19 cellular contexts compared by ENCODE assay signal in the genomic region with DNA sequence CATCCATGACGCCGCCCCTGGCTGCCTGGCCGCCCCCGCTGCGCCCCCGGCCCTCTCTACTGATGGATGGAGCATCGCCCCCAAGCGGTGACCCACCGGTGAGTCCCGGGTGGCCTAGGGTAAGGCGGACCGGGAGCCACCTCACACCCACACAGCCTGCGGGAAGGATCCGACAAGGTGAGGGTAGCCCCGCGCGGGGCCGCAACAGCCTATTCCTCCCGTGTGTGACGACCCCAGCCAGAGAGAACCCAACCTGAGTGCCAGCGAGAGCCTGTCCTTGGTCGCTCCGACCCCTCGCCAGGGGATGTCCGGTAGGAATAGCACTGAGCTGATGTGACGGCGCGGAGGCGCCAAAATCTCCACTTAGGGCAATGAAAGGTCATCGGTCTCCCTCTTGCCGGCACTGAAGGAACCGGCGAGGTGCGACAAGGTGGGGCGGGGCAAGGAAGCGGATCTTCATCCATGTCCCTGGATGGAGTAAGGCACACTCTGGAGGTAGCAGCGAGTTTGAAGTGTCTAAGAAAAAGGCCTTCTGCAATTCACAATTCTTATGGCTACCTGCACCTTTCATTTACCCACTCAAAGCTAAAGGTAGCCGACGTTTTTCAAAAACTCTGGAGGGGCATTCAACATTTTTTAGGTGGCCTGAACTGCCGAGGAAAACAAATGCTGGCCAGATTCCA. TPM values are rescaled to one million over a fixed set of nuclear protein-coding genes. Genes with fewer than 3 reads are reported as not detected.
DNase-seq lines count a peak whose midpoint lies in the region; ATAC-seq and TF ChIP-seq lines count a peak whose summit lies in the region.
"Had no signal": no experiment of that assay in that cellular context is flagged by ENCODE, and none has a peak within 500 bp of the region (broad histone marks: within the 10 kb centered on the region; RNA-seq: fewer than 3 reads in every experiment).

No MANE protein-coding gene starts in this region.

- H3K27ac Mint-ChIP-seq in effector memory CD8-positive, alpha-beta T cell: no peak overlapping the region
- H3K27ac Mint-ChIP-seq: nephron progenitor cell had no signal

- peaks cover 24% of the 10 kb centered on the region; the same call in 1 of the 2 replicates for H3K27me3 ChIP-seq in SK-N-SH (ENCODE audit: insufficient read depth)
- peaks cover 6% of the 10 kb centered on the region for H3K27me3 ChIP-seq in H7 (ENCODE audit: control insufficient read depth, insufficient read depth, low read length)
- H3K27me3 ChIP-seq in parathyroid adenoma (ENCODE audit: control insufficient read depth, insufficient read depth, low read length): no peaks in the 10 kb centered on the region
- H3K27me3 ChIP-seq: ascending aorta had no signal

- H3K4me1 ChIP-seq in SK-N-SH (ENCODE audit: control insufficient read depth in 1 of 2, insufficient read depth in 2 of 2, low read depth in 1 of 2, low read length in 1 of 2): no peaks in the 10 kb centered on the region; a peak in 2 of 4 replicates
- H3K4me1 ChIP-seq in parathyroid adenoma: no peaks in the 10 kb centered on the region
- H3K4me1 ChIP-seq: ascending aorta had no signal

- H3F3A ChIP-seq in SK-N-SH (replicated peaks; ENCODE audit: insufficient read depth): no peaks in the 10 kb centered on the region

- H4K20me1 ChIP-seq in SK-N-SH (ENCODE audit: insufficient read depth): no peaks in the 10 kb centered on the region

- no peak overlapping the region for H3K9ac ChIP-seq in SK-N-SH
- H3K9ac ChIP-seq in parathyroid adenoma: no peak overlapping the region

- no peak for TF ChIP-seq RAD21 in SK-N-SH (IDR thresholded peaks at IDR 0.05; ENCODE audit: low read length)

- peak overlapping the region in 1 of 2 donors; percentile 43 for H3K4me3 Mint-ChIP-seq in effector memory CD8-positive, alpha-beta T cell
- H3K4me3 Mint-ChIP-seq: nephron progenitor cell had no signal

- H3K9me2 ChIP-seq in SK-N-SH: no peaks in the 10 kb centered on the region

- TF ChIP-seq CTCF in SK-N-SH (IDR thresholded peaks at IDR 0.05) (no peak), parathyroid adenoma (IDR thresholded peaks at IDR 0.05) (no peak)

- H3K4me2 ChIP-seq in SK-N-SH (no peak overlapping the region), parathyroid adenoma (ENCODE audit: low read length) (no peak overlapping the region)

- 20% methylated on average over 19 of the region's 40 CpGs for WGBS in SK-N-SH (ENCODE audit: low lambda C conversion rate)

- peaks cover 3 to 8% of the 10 kb centered on the region in 2 donors for H3K4me1 Mint-ChIP-seq in effector memory CD8-positive, alpha-beta T cell (ENCODE audit: low read depth in 2 of 2)
- H3K4me1 Mint-ChIP-seq: nephron progenitor cell had no signal

- DNase-seq in SK-N-SH (peak; percentile 18), H7 (peak; percentile 28), MV-4-11 (lab: John Stamatoyannopoulos, UW) (no peak), midbrain (lab: John Stamatoyannopoulos, UW) (no peak)
- DNase-seq in effector memory CD8-positive, alpha-beta T cell: no peak
- DNase-seq: foreskin fibroblast, IMR-90, kidney glomerular epithelial cell, NCI-H1417, NCI-H524 treated with DMSO at 0.1 percent for 48 hours, nephron progenitor cell, sigmoid colon, T1000 had no signal

- CTCF ChIA-PET in SK-N-SH (lab: Yijun Ruan, JAX): interaction anchor here (1.9 kb wide), 1 partner anchor 10 kb away, joined by 4 read pairs; no protein-coding TSS in a partner anchor

- H3K27ac ChIP-seq in SK-N-SH (ENCODE audit: low read depth in 2 of 2, low read length in 1 of 2) (no peak overlapping the region), parathyroid adenoma (no peak overlapping the region)
- H3K27ac ChIP-seq: 22Rv1, ascending aorta, sigmoid colon, thoracic aorta had no signal

- H3K79me2 ChIP-seq in SK-N-SH (ENCODE audit: insufficient read depth) (no peaks in the 10 kb centered on the region), parathyroid adenoma (no peaks in the 10 kb centered on the region)

- ATAC-seq in SK-N-SH treated with all-trans-retinoic acid at 6 μM for 48 hours: no peak
- peak; percentile 35 for ATAC-seq in effector memory CD8-positive, alpha-beta T cell (replicated peaks)
- ATAC-seq in GM18907 (IDR thresholded peaks at IDR 0.05; ENCODE audit: unreplicated experiment): no peak

- H3K9me3 Mint-ChIP-seq in effector memory CD8-positive, alpha-beta T cell: no peaks in the 10 kb centered on the region
- H3K9me3 Mint-ChIP-seq: nephron progenitor cell had no signal

- POLR2A ChIA-PET in SK-N-SH (lab: Yijun Ruan, JAX): no interaction called here

- H3K27me3 Mint-ChIP-seq in effector memory CD8-positive, alpha-beta T cell: peaks cover 36 to 48% of the 10 kb centered on the region in 2 donors

- no peaks in the 10 kb centered on the region for H3K36me3 Mint-ChIP-seq in effector memory CD8-positive, alpha-beta T cell (ENCODE audit: insufficient read depth)

- H3K4me3 ChIP-seq in SK-N-SH (ENCODE audit: low read depth in 2 of 2, low read length in 1 of 2) (no peak overlapping the region), H7 (ENCODE audit: insufficient read depth, low read depth, low read length) (peak overlapping the region; percentile 12; the same call in 1 of the 2 replicates), parathyroid adenoma (ENCODE audit: low read depth, low read length) (no peak overlapping the region)
- H3K4me3 ChIP-seq: ascending aorta, sigmoid colon, thoracic aorta had no signal

- H3K9me3 ChIP-seq in SK-N-SH (no peaks in the 10 kb centered on the region), parathyroid adenoma (ENCODE audit: control insufficient read depth, low read length) (no peaks in the 10 kb centered on the region)
- H3K9me3 ChIP-seq: ascending aorta, sigmoid colon, thoracic aorta had no signal

- no peak for TF ChIP-seq EP300 in SK-N-SH (IDR thresholded peaks at IDR 0.05; ENCODE audit: borderline replicate concordance in 1 of 2, low read depth in 1 of 2, low read length in 1 of 2)

- H2AFZ ChIP-seq in SK-N-SH (ENCODE audit: low read depth) (no peak overlapping the region), parathyroid adenoma (peak overlapping the region; percentile 59)

- H3K36me3 ChIP-seq in SK-N-SH (replicated peaks in 1 of 2; ENCODE audit: control insufficient read depth in 1 of 2, insufficient read depth in 2 of 2, low read length in 1 of 2) (no peaks in the 10 kb centered on the region), H7 (replicated peaks; ENCODE audit: control insufficient read depth, insufficient read depth, low read length) (no peaks in the 10 kb centered on the region), parathyroid adenoma (ENCODE audit: control insufficient read depth, insufficient read depth, low read length) (no peaks in the 10 kb centered on the region)
- H3K36me3 ChIP-seq: ascending aorta, sigmoid colon, thoracic aorta had no signal

TF ChIP-seq in SK-N-SH, 30 proteins besides CTCF, POLR2A, EP300 and RAD21:
- TF ChIP-seq MEF2A (IDR thresholded peaks at IDR 0.05; ENCODE audit: borderline replicate concordance, low read depth): no peak

TF ChIP-seq in SK-N-SH treated with all-trans-retinoic acid at 6 μM for 48 hours, 23 proteins besides CTCF, POLR2A, EP300 and RAD21:
- TF ChIP-seq, protein P1, sequence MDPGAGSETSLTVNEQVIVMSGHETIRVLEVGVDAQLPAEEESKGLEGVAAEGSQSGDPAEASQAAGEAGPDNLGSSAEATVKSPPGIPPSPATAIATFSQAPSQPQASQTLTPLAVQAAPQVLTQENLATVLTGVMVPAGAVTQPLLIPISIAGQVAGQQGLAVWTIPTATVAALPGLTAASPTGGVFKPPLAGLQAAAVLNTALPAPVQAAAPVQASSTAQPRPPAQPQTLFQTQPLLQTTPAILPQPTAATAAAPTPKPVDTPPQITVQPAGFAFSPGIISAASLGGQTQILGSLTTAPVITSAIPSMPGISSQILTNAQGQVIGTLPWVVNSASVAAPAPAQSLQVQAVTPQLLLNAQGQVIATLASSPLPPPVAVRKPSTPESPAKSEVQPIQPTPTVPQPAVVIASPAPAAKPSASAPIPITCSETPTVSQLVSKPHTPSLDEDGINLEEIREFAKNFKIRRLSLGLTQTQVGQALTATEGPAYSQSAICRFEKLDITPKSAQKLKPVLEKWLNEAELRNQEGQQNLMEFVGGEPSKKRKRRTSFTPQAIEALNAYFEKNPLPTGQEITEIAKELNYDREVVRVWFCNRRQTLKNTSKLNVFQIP (CRISPR knock-in tag; IDR thresholded peaks at IDR 0.05; ENCODE audit: borderline replicate concordance, low read depth): no peak
- TF ChIP-seq BACH2 (CRISPR knock-in tag; IDR thresholded peaks at IDR 0.05; ENCODE audit: borderline replicate concordance) (no peak), ZNF565 (CRISPR knock-in tag; conservative IDR thresholded peaks at IDR 0.05; ENCODE audit: low read depth) (no peak), CSDC2 (CRISPR knock-in tag; IDR thresholded peaks at IDR 0.05) (no peak), ISL1 (CRISPR knock-in tag; IDR thresholded peaks at IDR 0.05) (no peak)
TF ChIP-seq in SK-N-SH treated with all-trans-retinoic acid at 6 μM for 48 hours: peak in this region for 0.

RNA-seq across cellular contexts. Expression of a gene that starts 19.7 kb away (rescaled TPM):
- not detected in 2 replicates for polyA plus RNA-seq in SK-N-SH (2012; rRNA removed)
- not detected in 2 replicates for polyA plus RNA-seq in SK-N-SH (2012; cell fraction: cytosol; rRNA removed)
- polyA plus RNA-seq in SK-N-SH (2012; cell fraction: nucleus; rRNA removed): not detected in 2 replicates
- not detected in 2 replicates for total RNA-seq in H7 (2014; rRNA removed; shearing (Covaris generic))
- total RNA-seq: ascending aorta, IMR-90, sigmoid colon, thoracic aorta had no signal
- polyA plus RNA-seq: IMR-90, sigmoid colon had no signal

RNA-seq across cellular contexts. Expression of a gene that starts 43.4 kb away (rescaled TPM):
- 0.92 and 0.97 TPM in 2 replicates for polyA plus RNA-seq in SK-N-SH (2012; rRNA removed)
- 0.73 and 1.2 TPM in 2 replicates for polyA plus RNA-seq in SK-N-SH (2012; cell fraction: cytosol; rRNA removed)
- 0.65 and 0.77 TPM in 2 replicates for polyA plus RNA-seq in SK-N-SH (2012; cell fraction: nucleus; rRNA removed)
- not detected in 2 replicates for total RNA-seq in H7 (2014; rRNA removed; shearing (Covaris generic))

Comparison
In these comparisons a context has a peak if more than half of its experiments do, and no peak if none do; other contexts are left out.
1. DNase-seq: peak in SK-N-SH (single experiment) and H7 (single experiment); none in effector memory CD8-positive, alpha-beta T cell (0 of 3), MV-4-11 (single experiment) and midbrain (single experiment).